8 cellular contexts compared by ENCODE assay signal in the genomic region with DNA sequence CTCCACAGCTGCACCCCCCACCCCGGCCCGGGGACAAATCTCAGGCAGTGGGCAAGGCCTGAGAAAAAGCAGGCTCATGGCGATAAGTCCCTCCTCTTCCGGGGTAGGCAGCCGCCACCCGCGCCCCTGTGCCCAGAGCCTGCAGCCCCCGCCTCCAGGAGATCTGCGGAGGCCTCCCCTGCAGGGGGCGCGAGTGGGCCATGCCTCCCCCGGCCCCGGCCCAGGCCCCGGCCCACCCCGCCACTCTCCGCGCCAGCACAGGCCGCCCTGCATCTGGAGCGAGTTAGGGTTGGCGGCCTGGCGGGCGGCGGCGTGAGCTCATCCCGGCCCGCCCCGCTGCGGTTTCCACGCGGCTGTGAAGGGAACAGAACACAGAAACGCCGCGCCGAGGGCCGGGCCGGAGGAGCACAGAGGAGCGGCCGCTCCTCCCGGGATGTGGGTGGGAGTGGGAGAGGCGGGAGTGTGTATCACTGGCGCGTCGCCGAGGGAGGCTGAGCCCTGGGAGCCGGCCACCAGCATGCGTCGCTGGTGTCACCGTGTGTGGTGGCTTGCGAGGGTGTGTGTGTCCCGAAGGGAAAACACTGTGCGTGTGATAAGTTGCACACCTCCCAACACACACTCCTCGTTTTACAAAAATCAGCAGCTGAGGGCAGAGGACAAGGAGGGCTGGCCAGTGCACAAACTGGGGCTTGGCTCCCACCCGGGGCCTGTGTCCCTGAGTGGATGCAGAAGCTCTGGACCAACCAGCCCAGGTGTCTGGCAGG. TPM values are rescaled to one million over a fixed set of nuclear protein-coding genes. Genes with fewer than 3 reads are reported as not detected.
A peak's percentile ranks its signal among the peaks of the same experiment; 100 is the strongest.
DNase-seq lines count a peak whose midpoint lies in the region; ATAC-seq and TF ChIP-seq lines count a peak whose summit lies in the region.

No MANE protein-coding gene starts in this region.

- POLR2A ChIA-PET in A673 (lab: Charles Lee; ENCODE audit: low non-redundant PET) = no interaction called here

- no peaks in the 10 kb centered on the region for H3K9me3 ChIP-seq in A673 (ENCODE audit: low read depth, low read length, poor library complexity, severe bottlenecking)
- H3K9me3 ChIP-seq in gastroesophageal sphincter = peaks cover 0 to 20% (median 0%) of the 10 kb centered on the region in 3 donors
- peaks cover 8% of the 10 kb centered on the region for H3K9me3 ChIP-seq in suprapubic skin

- no peak for TF ChIP-seq EP300 in gastroesophageal sphincter (IDR thresholded peaks at IDR 0.05)
- no peak for TF ChIP-seq EP300 in suprapubic skin (IDR thresholded peaks at IDR 0.05)

- intact Hi-C loops in A673 (cut with micrococcal nuclease; ENCODE audit: unreplicated experiment) = no loop called here

- H3K27me3 ChIP-seq in A673 (replicated peaks; ENCODE audit: insufficient read depth, low read depth, low read length, poor library complexity) = no peaks in the 10 kb centered on the region
- no peaks in the 10 kb centered on the region for H3K27me3 ChIP-seq in gastroesophageal sphincter
- H3K27me3 ChIP-seq in suprapubic skin = no peaks in the 10 kb centered on the region

- TF ChIP-seq POLR2A in gastroesophageal sphincter (IDR thresholded peaks at IDR 0.05) (peak; percentile 10 to 27), suprapubic skin (IDR thresholded peaks at IDR 0.05) (no peak)

- peak overlapping the region; percentile 31 for H3K4me3 ChIP-seq in A673 (ENCODE audit: low read depth, low read length, poor library complexity, severe bottlenecking)
- peak overlapping the region; percentile 25 to 62 for H3K4me3 ChIP-seq in gastroesophageal sphincter
- H3K4me3 ChIP-seq in suprapubic skin = peak overlapping the region; percentile 55

- CTCF ChIA-PET in A673 (lab: Charles Lee) = no interaction called here

- ATAC-seq in GM18858 (IDR thresholded peaks at IDR 0.05; ENCODE audit: unreplicated experiment) = peak; percentile 63
- ATAC-seq in HG03159 (IDR thresholded peaks at IDR 0.05; ENCODE audit: unreplicated experiment) = peak; percentile 66
- peak; percentile 85 for ATAC-seq in gastroesophageal sphincter
- ATAC-seq in omental fat pad (ENCODE audit: low FRiP score) = peak; percentile 82

- BruUV-seq in A673 (replicated peaks; lab: Mats Ljungman, UMichigan) = no TSS peak

- 20% methylated on average over 1 of the region's 53 CpGs; no CpG with 5 or more reads in 1 of the 2 donors for WGBS in gastroesophageal sphincter (ENCODE audit: low coverage in 1 of 2), 2 donors
- WGBS in suprapubic skin = 0% methylated on average over 5 of the region's 53 CpGs

- H3K27ac ChIP-seq in A673 (ENCODE audit: low read depth, low read length, poor library complexity, severe bottlenecking) (no peak overlapping the region), gastroesophageal sphincter (peak overlapping the region; percentile 19 to 90 (median 85)), suprapubic skin (peak overlapping the region; percentile 71)

- DNase-seq in A673 (ENCODE audit: low spot score) = peak; percentile 68
- DNase-seq in RPMI8226 = peak; percentile 82
- DNase-seq in activated gamma-delta T cell treated with anti-CD3 and anti-CD28 coated beads, Interleukin-2, amount 50 U/mL, for 16 hours (ENCODE audit: low read depth) = peak; percentile 58
- peak; percentile 40 for DNase-seq in omental fat pad (ENCODE audit: low spot score)
- peak; percentile 91 for DNase-seq in suprapubic skin (ENCODE audit: low spot score in 2 of 2)

- H3K36me3 ChIP-seq in A673 (ENCODE audit: insufficient read depth, low read length, poor library complexity, severe bottlenecking) (no peaks in the 10 kb centered on the region), gastroesophageal sphincter (no peaks in the 10 kb centered on the region), suprapubic skin (no peaks in the 10 kb centered on the region)

- H3K4me1 ChIP-seq in A673 (ENCODE audit: insufficient read depth, low read length, poor library complexity, severe bottlenecking) = no peaks in the 10 kb centered on the region
- peaks cover 0 to 24% (median 9%) of the 10 kb centered on the region in 3 donors for H3K4me1 ChIP-seq in gastroesophageal sphincter
- peaks cover 41% of the 10 kb centered on the region for H3K4me1 ChIP-seq in suprapubic skin

- TF ChIP-seq CTCF in A673 (conservative IDR thresholded peaks at IDR 0.05; ENCODE audit: low read depth, low read length) (peak; percentile 34), gastroesophageal sphincter (IDR thresholded peaks at IDR 0.05) (peak in 3 of 4 experiments; percentile 35 to 83 (median 51)), omental fat pad (IDR thresholded peaks at IDR 0.05) (no peak), suprapubic skin (IDR thresholded peaks at IDR 0.05) (peak; percentile 10 to 73)

RNA-seq across cellular contexts. Expression of gene MYL3, which starts 17.2 kb away (rescaled TPM):
- not detected in 2 replicates for total RNA-seq in A673 (2021)
- 1 to 10 TPM; 2.6 to 5.3 (median 4.2) TPM for total RNA-seq in gastroesophageal sphincter
- total RNA-seq in omental fat pad = 10 to 100 TPM in 1 of 4 donors, 1 to 10 TPM in 3; 3.9 to 11.7 (median 5.0) TPM
- total RNA-seq in suprapubic skin = 1 to 10 TPM in 1 of 4 donors, not detected in 3; 1.4 TPM

RNA-seq across cellular contexts. Expression of gene PTH1R, which starts 31.5 kb away (rescaled TPM):
- 1.2 and 1.7 TPM in 2 replicates for total RNA-seq in A673 (2021)
- total RNA-seq in gastroesophageal sphincter = 10 to 100 TPM in 3 of 4 donors, 1 to 10 TPM in 1; 7.8 to 18.5 (median 14.5) TPM
- 10 to 100 TPM; 16.1 to 32.3 (median 17.9) TPM for total RNA-seq in omental fat pad
- 1 to 10 TPM; 1.1 to 4.2 (median 3.0) TPM for total RNA-seq in suprapubic skin

Comparison
In these comparisons a context has a peak if more than half of its experiments do, and no peak if none do; other contexts are left out.
1. DNase-seq: peak in every context shown above with its lines; median percentile 91 in suprapubic skin; 82 in RPMI8226; 68 in A673; 58 in activated gamma-delta T cell treated with anti-CD3 and anti-CD28 coated beads, Interleukin-2, amount 50 U/mL, for 16 hours; 40 in omental fat pad.
2. CTCF ChIP-seq: peak in A673 (single experiment), gastroesophageal sphincter (3 of 4) and suprapubic skin (2 of 2); none in omental fat pad (0 of 3).
3. POLR2A ChIP-seq: peak in gastroesophageal sphincter (2 of 2); none in suprapubic skin (0 of 2).
4. Peak in every context shown above with its lines, with median percentiles within 50 percentile points of each other: H3K4me3 ChIP-seq and ATAC-seq.